Comparison of ENCODE assay signal across 16 cellular contexts in genomic region chr16:8739151-8739550, GRCh38. TPM values are rescaled to one million over a fixed set of nuclear protein-coding genes. Genes with fewer than 3 reads are reported as not detected.
DNase-seq lines count a peak whose midpoint lies in the region; ATAC-seq and TF ChIP-seq lines count a peak whose summit lies in the region.
"Had no signal": no experiment of that assay in that cellular context is flagged by ENCODE, and none has a peak within 500 bp of the region (broad histone marks: within the 10 kb centered on the region; RNA-seq: fewer than 3 reads in every experiment).

No MANE protein-coding gene starts in this region.

- H3K27ac ChIP-seq in body of pancreas: peak overlapping the region in 3 of 4 donors; percentile 73 to 91 (median 91)
- peak overlapping the region; percentile 84 to 98 for H3K27ac ChIP-seq in liver (ENCODE audit: low read depth in 1 of 2, low read length in 2 of 2)
- H3K27ac ChIP-seq in spleen: no peak overlapping the region
- H3K27ac ChIP-seq in upper lobe of right lung: no peak overlapping the region
- H3K27ac ChIP-seq: 22Rv1; A549; BLaER1 treated with 17β-estradiol and CSF1 and Interleukin-3, amounts not matched to agents 10 nM and 100 nM; C4-2B had no signal

- intact Hi-C loops in body of pancreas (cut with DNase I): loop anchor here (10.0 kb wide), 1 partner anchor 54 kb away; no protein-coding TSS in a partner anchor
- intact Hi-C loops in spleen (cut with DNase I; ENCODE audit: low total_unique reads): no loop called here
- intact Hi-C loops in upper lobe of right lung (cut with DNase I): no loop called here

- H3K4me1 ChIP-seq in body of pancreas (peaks cover 65% of the 10 kb centered on the region), liver (ENCODE audit: control insufficient read depth in 4 of 4, insufficient read depth in 4 of 4, low read length in 3 of 4) (peaks cover 2 to 35% (median 19%) of the 10 kb centered on the region in 4 donors), spleen (no peaks in the 10 kb centered on the region), upper lobe of right lung (no peaks in the 10 kb centered on the region)
- H3K4me1 ChIP-seq: A549; BLaER1 treated with 17β-estradiol and CSF1 and Interleukin-3, amounts not matched to agents 10 nM and 100 nM had no signal

- TF ChIP-seq CTCF in body of pancreas (IDR thresholded peaks at IDR 0.05) (no peak), liver (IDR thresholded peaks at IDR 0.05; ENCODE audit: low read depth, low read length, missing input control) (no peak), spleen (IDR thresholded peaks at IDR 0.05 in 8 of 11, conservative IDR thresholded peaks at IDR 0.05 in 3 of 11) (no peak), upper lobe of right lung (IDR thresholded peaks at IDR 0.05) (no peak)

- TF ChIP-seq RAD21 in liver (IDR thresholded peaks at IDR 0.05): no peak

- H3K9me3 ChIP-seq in body of pancreas (no peaks in the 10 kb centered on the region), liver (ENCODE audit: control insufficient read depth in 4 of 4, low read length in 3 of 4) (no peaks in the 10 kb centered on the region), spleen (peaks cover 0 to 1% (median 0%) of the 10 kb centered on the region in 8 donors), upper lobe of right lung (no peaks in the 10 kb centered on the region)
- H3K9me3 ChIP-seq: A549, Caco-2 had no signal

- ATAC-seq in body of pancreas (no peak), upper lobe of right lung (no peak)
- ATAC-seq: A549; CD8-positive, alpha-beta T cell had no signal

- no peaks in the 10 kb centered on the region for H3K36me3 ChIP-seq in body of pancreas (replicated peaks in 1 of 2; ENCODE audit: insufficient read depth in 1 of 2, low read depth in 2 of 2)
- H3K36me3 ChIP-seq in liver (ENCODE audit: control insufficient read depth in 4 of 4, insufficient read depth in 3 of 4, low read depth in 1 of 4, low read length in 3 of 4): peaks cover 0 to 7% (median 4%) of the 10 kb centered on the region in 4 donors
- H3K36me3 ChIP-seq in spleen: peaks cover 0 to 8% (median 0%) of the 10 kb centered on the region in 6 donors
- no peaks in the 10 kb centered on the region for H3K36me3 ChIP-seq in upper lobe of right lung

- H3K4me3 ChIP-seq in body of pancreas: no peak overlapping the region
- H3K4me3 ChIP-seq in liver (ENCODE audit: low read depth in 1 of 3, low read length in 3 of 3): no peak overlapping the region
- no peak overlapping the region for H3K4me3 ChIP-seq in spleen
- no peak overlapping the region for H3K4me3 ChIP-seq in upper lobe of right lung
- H3K4me3 ChIP-seq: A549; BLaER1 treated with 17β-estradiol and CSF1 and Interleukin-3, amounts not matched to agents 10 nM and 100 nM had no signal

- no peak overlapping the region for H3K9ac ChIP-seq in liver (ENCODE audit: low read depth in 1 of 2, low read length in 2 of 2)
- H3K9ac ChIP-seq: BLaER1 treated with 17β-estradiol and CSF1 and Interleukin-3, amounts not matched to agents 10 nM and 100 nM had no signal

- WGBS in body of pancreas, 2 donors: 78 to 94% methylated on average over 6 of the region's 6 CpGs
- 79% methylated on average over 6 of the region's 6 CpGs for WGBS in liver
- 67 to 90% (median 81%) methylated on average over 6 of the region's 6 CpGs for WGBS in spleen, 5 donors

- TF ChIP-seq POLR2A in body of pancreas (IDR thresholded peaks at IDR 0.05) (no peak), spleen (IDR thresholded peaks at IDR 0.05) (no peak)

- H3K27me3 ChIP-seq in body of pancreas (no peaks in the 10 kb centered on the region), liver (ENCODE audit: control insufficient read depth in 4 of 4, insufficient read depth in 4 of 4, low read length in 3 of 4) (no peaks in the 10 kb centered on the region), spleen (replicated peaks in 1 of 7) (no peaks in the 10 kb centered on the region), upper lobe of right lung (no peaks in the 10 kb centered on the region)
- H3K27me3 ChIP-seq: BLaER1 treated with 17β-estradiol and CSF1 and Interleukin-3, amounts not matched to agents 10 nM and 100 nM had no signal

- DNase-seq in body of pancreas: no peak
- peak; percentile 13 for DNase-seq in spleen
- DNase-seq in iPS-NIHi7 (ENCODE audit: extremely low spot score): no peak
- no peak for DNase-seq in upper lobe of right lung
- DNase-seq: AML-193; Caco-2; Calu3; CD4-positive, alpha-beta T cell; CD8-positive, alpha-beta T cell; DMS79 treated with DMSO at 0.1 percent for 48 hours; GF-D8 had no signal

TF ChIP-seq in liver, 16 proteins besides CTCF, POLR2A, EP300 and RAD21:
- TF ChIP-seq SP1 (IDR thresholded peaks at IDR 0.05) (no peak), EGR1 (IDR thresholded peaks at IDR 0.05; ENCODE audit: low read depth in 2 of 2) (no peak), FOXA2 (IDR thresholded peaks at IDR 0.05) (no peak), ATF3 (IDR thresholded peaks at IDR 0.05) (no peak), GABPA (IDR thresholded peaks at IDR 0.05 in 1 of 2, conservative IDR thresholded peaks at IDR 0.05 in 1 of 2) (no peak), FOXA1 (IDR thresholded peaks at IDR 0.05) (no peak), RXRA (IDR thresholded peaks at IDR 0.05) (no peak), JUND (IDR thresholded peaks at IDR 0.05) (no peak), HNF4A (conservative IDR thresholded peaks at IDR 0.05) (no peak), TAF1 (conservative IDR thresholded peaks at IDR 0.05) (no peak), NR2F2 (IDR thresholded peaks at IDR 0.05) (no peak), YY1 (IDR thresholded peaks at IDR 0.05) (no peak), HNF4G (IDR thresholded peaks at IDR 0.05) (no peak)
- TF ChIP-seq, protein P1, sequence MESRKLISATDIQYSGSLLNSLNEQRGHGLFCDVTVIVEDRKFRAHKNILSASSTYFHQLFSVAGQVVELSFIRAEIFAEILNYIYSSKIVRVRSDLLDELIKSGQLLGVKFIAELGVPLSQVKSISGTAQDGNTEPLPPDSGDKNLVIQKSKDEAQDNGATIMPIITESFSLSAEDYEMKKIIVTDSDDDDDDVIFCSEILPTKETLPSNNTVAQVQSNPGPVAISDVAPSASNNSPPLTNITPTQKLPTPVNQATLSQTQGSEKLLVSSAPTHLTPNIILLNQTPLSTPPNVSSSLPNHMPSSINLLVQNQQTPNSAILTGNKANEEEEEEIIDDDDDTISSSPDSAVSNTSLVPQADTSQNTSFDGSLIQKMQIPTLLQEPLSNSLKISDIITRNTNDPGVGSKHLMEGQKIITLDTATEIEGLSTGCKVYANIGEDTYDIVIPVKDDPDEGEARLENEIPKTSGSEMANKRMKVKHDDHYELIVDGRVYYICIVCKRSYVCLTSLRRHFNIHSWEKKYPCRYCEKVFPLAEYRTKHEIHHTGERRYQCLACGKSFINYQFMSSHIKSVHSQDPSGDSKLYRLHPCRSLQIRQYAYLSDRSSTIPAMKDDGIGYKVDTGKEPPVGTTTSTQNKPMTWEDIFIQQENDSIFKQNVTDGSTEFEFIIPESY (IDR thresholded peaks at IDR 0.05): no peak
- TF ChIP-seq, protein P2, sequence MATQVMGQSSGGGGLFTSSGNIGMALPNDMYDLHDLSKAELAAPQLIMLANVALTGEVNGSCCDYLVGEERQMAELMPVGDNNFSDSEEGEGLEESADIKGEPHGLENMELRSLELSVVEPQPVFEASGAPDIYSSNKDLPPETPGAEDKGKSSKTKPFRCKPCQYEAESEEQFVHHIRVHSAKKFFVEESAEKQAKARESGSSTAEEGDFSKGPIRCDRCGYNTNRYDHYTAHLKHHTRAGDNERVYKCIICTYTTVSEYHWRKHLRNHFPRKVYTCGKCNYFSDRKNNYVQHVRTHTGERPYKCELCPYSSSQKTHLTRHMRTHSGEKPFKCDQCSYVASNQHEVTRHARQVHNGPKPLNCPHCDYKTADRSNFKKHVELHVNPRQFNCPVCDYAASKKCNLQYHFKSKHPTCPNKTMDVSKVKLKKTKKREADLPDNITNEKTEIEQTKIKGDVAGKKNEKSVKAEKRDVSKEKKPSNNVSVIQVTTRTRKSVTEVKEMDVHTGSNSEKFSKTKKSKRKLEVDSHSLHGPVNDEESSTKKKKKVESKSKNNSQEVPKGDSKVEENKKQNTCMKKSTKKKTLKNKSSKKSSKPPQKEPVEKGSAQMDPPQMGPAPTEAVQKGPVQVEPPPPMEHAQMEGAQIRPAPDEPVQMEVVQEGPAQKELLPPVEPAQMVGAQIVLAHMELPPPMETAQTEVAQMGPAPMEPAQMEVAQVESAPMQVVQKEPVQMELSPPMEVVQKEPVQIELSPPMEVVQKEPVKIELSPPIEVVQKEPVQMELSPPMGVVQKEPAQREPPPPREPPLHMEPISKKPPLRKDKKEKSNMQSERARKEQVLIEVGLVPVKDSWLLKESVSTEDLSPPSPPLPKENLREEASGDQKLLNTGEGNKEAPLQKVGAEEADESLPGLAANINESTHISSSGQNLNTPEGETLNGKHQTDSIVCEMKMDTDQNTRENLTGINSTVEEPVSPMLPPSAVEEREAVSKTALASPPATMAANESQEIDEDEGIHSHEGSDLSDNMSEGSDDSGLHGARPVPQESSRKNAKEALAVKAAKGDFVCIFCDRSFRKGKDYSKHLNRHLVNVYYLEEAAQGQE (IDR thresholded peaks at IDR 0.05): no peak
- TF ChIP-seq, protein P3, sequence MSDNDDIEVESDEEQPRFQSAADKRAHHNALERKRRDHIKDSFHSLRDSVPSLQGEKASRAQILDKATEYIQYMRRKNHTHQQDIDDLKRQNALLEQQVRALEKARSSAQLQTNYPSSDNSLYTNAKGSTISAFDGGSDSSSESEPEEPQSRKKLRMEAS (IDR thresholded peaks at IDR 0.05): no peak

RNA-seq across cellular contexts. Expression of gene TMEM186, which starts 58.3 kb away (rescaled TPM):
- total RNA-seq in body of pancreas (1 to 10 TPM in 1 of 2 donors, under 1 TPM in 1; 0.99 to 3.6 TPM), liver (1 to 10 TPM; 3.3 to 6.5 TPM), spleen (10 to 100 TPM in 1 of 7 donors, 1 to 10 TPM in 6; 5.8 to 12.1 (median 8.1) TPM), upper lobe of right lung (9.1 TPM)
- polyA plus RNA-seq in liver (10 to 100 TPM in 1 of 2 donors, 1 to 10 TPM in 1; 7.6 to 11.0 TPM), spleen (10 to 100 TPM; 10.3 to 13.3 (median 11.3) TPM)

RNA-seq across cellular contexts. Expression of gene PMM2, which starts 58.5 kb away (rescaled TPM):
- 100 to 1,000 TPM in 1 of 2 donors, 10 to 100 TPM in 1; 34.8 to 127 TPM for total RNA-seq in body of pancreas
- total RNA-seq in liver: 10 to 100 TPM in 1 of 2 donors, 1 to 10 TPM in 1; 6.8 to 38.9 TPM
- 10 to 100 TPM; 22.0 to 38.0 TPM for polyA plus RNA-seq in liver
- 10 to 100 TPM; 26.5 to 38.8 (median 33.6) TPM for total RNA-seq in spleen
- polyA plus RNA-seq in spleen: 10 to 100 TPM; 13.0 to 14.4 (median 13.2) TPM
- total RNA-seq in upper lobe of right lung: 36.8 TPM

Comparison
In these comparisons a context has a peak if more than half of its experiments do, and no peak if none do; other contexts are left out.
1. H3K27ac ChIP-seq: peak in body of pancreas (3 of 4) and liver (2 of 2); none in spleen (0 of 8) and upper lobe of right lung (single experiment).